8 cellular contexts compared by ENCODE assay signal in the genomic region with DNA sequence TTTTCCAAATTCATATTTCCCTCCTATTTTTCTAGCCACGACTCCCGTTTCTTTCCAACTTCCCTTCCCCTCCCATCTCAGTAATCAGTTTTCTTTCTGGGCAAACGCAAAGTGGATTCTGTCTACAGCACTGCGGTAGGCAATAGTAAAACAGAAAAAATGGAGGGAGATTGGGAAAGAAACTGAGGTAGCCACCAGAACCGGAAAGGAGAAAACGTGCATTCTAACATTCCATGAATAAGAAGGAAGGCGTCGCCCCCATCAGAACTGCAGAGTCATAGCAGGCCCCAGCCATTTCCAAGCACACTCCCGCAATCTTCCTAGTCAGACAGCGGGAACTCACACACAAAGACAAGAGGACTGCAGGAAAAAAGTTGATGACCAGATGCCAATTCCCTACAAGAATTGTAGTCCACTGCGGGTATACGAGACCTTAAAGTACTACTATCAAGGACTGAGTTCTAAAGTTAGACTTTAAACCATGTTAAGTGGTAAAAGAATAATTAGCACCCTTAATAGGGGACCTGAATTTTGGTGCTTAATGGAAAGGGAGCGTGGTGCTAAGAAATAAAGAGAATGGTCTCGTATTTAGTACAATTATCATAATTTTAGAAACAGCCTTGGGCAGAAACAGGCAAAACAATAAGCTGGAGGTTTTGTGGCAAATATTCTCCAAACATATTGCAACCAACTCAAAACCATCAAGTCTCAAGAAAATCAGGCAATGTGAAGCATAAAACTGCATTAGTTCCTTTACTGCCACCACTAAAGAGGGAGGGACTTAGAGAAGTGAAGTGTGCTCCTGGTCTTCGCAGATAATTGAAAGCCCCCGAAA. TPM values are rescaled to one million over a fixed set of nuclear protein-coding genes. Genes with fewer than 3 reads are reported as not detected.
DNase-seq lines count a peak whose midpoint lies in the region; TF ChIP-seq lines count a peak whose summit lies in the region.

No MANE protein-coding gene starts in this region.

- peak overlapping the region; percentile 55 to 70 for H3K9ac ChIP-seq in stomach smooth muscle (ENCODE audit: low read length in 2 of 2)

- CTCF ChIA-PET in CD8-positive, alpha-beta memory T cell (lab: Charles Lee), result interaction anchor here (0.6 to 1.0 kb wide), 4 partner anchors 11 to 251 kb away, joined by 3 to 5 read pairs (median 4); no protein-coding TSS in a partner anchor
- CTCF ChIA-PET in PC-9 (lab: Charles Lee), result interaction anchor here (0.5 to 1.6 kb wide), 9 partner anchors 59 to 961 kb away, joined by 3 to 11 read pairs (median 4); no protein-coding TSS in a partner anchor

- no peaks in the 10 kb centered on the region for H3K9me3 ChIP-seq in CD8-positive, alpha-beta memory T cell (ENCODE audit: low read length)
- H3K9me3 ChIP-seq in PC-9 (ENCODE audit: insufficient read depth, low read depth) (no peaks in the 10 kb centered on the region), stomach smooth muscle (ENCODE audit: control insufficient read depth in 2 of 2, low read length in 2 of 2) (no peaks in the 10 kb centered on the region)

- H2AFZ ChIP-seq in PC-9, result peak overlapping the region; percentile 92

- H4K20me1 ChIP-seq in PC-9 (ENCODE audit: insufficient read depth), result peaks cover 6% of the 10 kb centered on the region; the same call in 1 of the 2 replicates

- POLR2A ChIA-PET in CD8-positive, alpha-beta memory T cell (lab: Charles Lee), result interaction anchor here (0.5 kb wide), 1 partner anchor 439 kb away, joined by 3 read pairs; a partner anchor contains a TSS
- POLR2A ChIA-PET in PC-9 (lab: Charles Lee; ENCODE audit: unreplicated experiment), result interaction anchor here (0.5 to 1.0 kb wide), 4 partner anchors 172 to 794 kb away, joined by 3 to 5 read pairs (median 3); a partner anchor contains a TSS

- H3K4me3 ChIP-seq in CD8-positive, alpha-beta memory T cell (ENCODE audit: low read length), result peak overlapping the region; percentile 58
- H3K4me3 ChIP-seq in PC-9, result peak overlapping the region; percentile 78
- peak overlapping the region; percentile 99 for H3K4me3 ChIP-seq in coronary artery
- H3K4me3 ChIP-seq in stomach smooth muscle (ENCODE audit: low read length in 2 of 2), result peak overlapping the region; percentile 70 to 84

- intact Hi-C loops in PC-9 (cut with micrococcal nuclease; ENCODE audit: unreplicated experiment), result loop anchor here (1.0 to 5.0 kb wide), 4 partner anchors 247 to 576 kb away; no protein-coding TSS in a partner anchor

- BruUV-seq in PC-9 (replicated peaks; lab: Mats Ljungman, UMichigan), result TSS peak; percentile 63

- peaks cover 62% of the 10 kb centered on the region for H3K79me2 ChIP-seq in PC-9 (ENCODE audit: low read depth)

- peaks cover 0 to 12% (median 0%) of the 10 kb centered on the region in 3 donors for H3K36me3 Mint-ChIP-seq in CD8-positive, alpha-beta memory T cell

- peak overlapping the region in 6 of 8 donors; percentile 33 to 80 (median 72) for H3K27ac Mint-ChIP-seq in CD8-positive, alpha-beta memory T cell

- peak overlapping the region; percentile 86 to 96 (median 89) for H3K4me3 Mint-ChIP-seq in CD8-positive, alpha-beta memory T cell

- H3K36me3 ChIP-seq in CD8-positive, alpha-beta memory T cell (ENCODE audit: insufficient read depth, low read length), result no peaks in the 10 kb centered on the region
- H3K36me3 ChIP-seq in PC-9 (ENCODE audit: low read depth), result peaks cover 26% of the 10 kb centered on the region
- no peaks in the 10 kb centered on the region for H3K36me3 ChIP-seq in stomach smooth muscle (ENCODE audit: control insufficient read depth in 2 of 2, insufficient read depth in 2 of 2, low read length in 2 of 2)

- H3K4me2 ChIP-seq in PC-9, result peak overlapping the region; percentile 97

- no peaks in the 10 kb centered on the region for H3K9me3 Mint-ChIP-seq in CD8-positive, alpha-beta memory T cell

- H3K9me2 ChIP-seq in PC-9 (ENCODE audit: insufficient read depth), result no peaks in the 10 kb centered on the region

- H3K4me1 Mint-ChIP-seq in CD8-positive, alpha-beta memory T cell, result peaks cover 14 to 27% (median 23%) of the 10 kb centered on the region in 3 donors

- H3K4me1 ChIP-seq in CD8-positive, alpha-beta memory T cell (ENCODE audit: insufficient read depth, low read length), result peaks cover 10% of the 10 kb centered on the region
- H3K4me1 ChIP-seq in PC-9 (replicated peaks; ENCODE audit: insufficient read depth), result peaks cover 35% of the 10 kb centered on the region
- peaks cover 10% of the 10 kb centered on the region for H3K4me1 ChIP-seq in stomach smooth muscle (ENCODE audit: control insufficient read depth, insufficient read depth, low read length)

- H3K27me3 Mint-ChIP-seq in CD8-positive, alpha-beta memory T cell, result peaks cover 14 to 21% of the 10 kb centered on the region in 2 donors

- peaks cover 17% of the 10 kb centered on the region; the same call in 1 of the 2 replicates for H3F3A ChIP-seq in PC-9 (ENCODE audit: insufficient read depth, low read depth)

- no peak overlapping the region for H3K27ac ChIP-seq in CD8-positive, alpha-beta memory T cell (ENCODE audit: low read depth, low read length)
- H3K27ac ChIP-seq in PC-9, result peak overlapping the region; percentile 88
- H3K27ac ChIP-seq in coronary artery, result peak overlapping the region; percentile 88 to 98
- peak overlapping the region; percentile 87 for H3K27ac ChIP-seq in stomach smooth muscle (ENCODE audit: low read length)

- DNase-seq in CD8-positive, alpha-beta memory T cell, result no peak
- DNase-seq in HS-27A (ENCODE audit: low read depth) (peak; percentile 64), PC-9 (peak; percentile 59 to 77), coronary artery (ENCODE audit: low spot score) (peak; percentile 80), left kidney (ENCODE audit: low read depth, low spot score) (peak; percentile 88), GM19238 (ENCODE audit: insufficient read length, low spot score) (no peak)
- DNase-seq in effector CD8-positive, alpha-beta T cell (lab: John Stamatoyannopoulos, UW), result no peak

- TF ChIP-seq CTCF in PC-9 (conservative IDR thresholded peaks at IDR 0.05) (peak; percentile 22; the same call in 1 of the 2 replicates), coronary artery (IDR thresholded peaks at IDR 0.05) (no peak)

- H3K27me3 ChIP-seq in CD8-positive, alpha-beta memory T cell (ENCODE audit: insufficient read depth, low read length, poor library complexity, severe bottlenecking), result peaks cover under 1% of the 10 kb centered on the region
- H3K27me3 ChIP-seq in PC-9 (ENCODE audit: insufficient read depth, low read depth) (no peaks in the 10 kb centered on the region), stomach smooth muscle (ENCODE audit: control insufficient read depth in 1 of 2, insufficient read depth in 2 of 2, low read length in 2 of 2) (no peaks in the 10 kb centered on the region)

RNA-seq across cellular contexts. Expression of a gene that starts 1.4 kb away (rescaled TPM):
- total RNA-seq in CD8-positive, alpha-beta memory T cell, result 1 to 10 TPM; 2.7 to 3.4 TPM
- 5.3 TPM for polyA plus RNA-seq in CD8-positive, alpha-beta memory T cell
- total RNA-seq in PC-9 (2021), result 164 and 187 TPM in 2 replicates

Comparison
In these comparisons a context has a peak if more than half of its experiments do, and no peak if none do; other contexts are left out.
1. DNase-seq: peak in HS-27A (single experiment), PC-9 (2 of 2), coronary artery (single experiment) and left kidney (single experiment); none in CD8-positive, alpha-beta memory T cell (0 of 5), GM19238 (single experiment) and effector CD8-positive, alpha-beta T cell (single experiment).
2. RNA of a gene that starts 1.4 kb away (total RNA-seq): 164 to 187 TPM in PC-9; 2.7 to 3.4 TPM in CD8-positive, alpha-beta memory T cell; every median in the first group is over 10 times any median in the second.
3. Peak in every context shown above with its lines, with median percentiles within 50 percentile points of each other: H3K4me3 ChIP-seq.